In genomic region chr14:55026441-55026792, GRCh38 we compare ENCODE assay signal across 8 cellular contexts. TPM values are rescaled to one million over a fixed set of nuclear protein-coding genes. Genes with fewer than 3 reads are reported as not detected.
DNase-seq lines count a peak whose midpoint lies in the region; ATAC-seq, FAIRE-seq and TF ChIP-seq lines count a peak whose summit lies in the region.

No MANE protein-coding gene starts in this region.

- BruUV-seq in HepG2 (replicated peaks; lab: Mats Ljungman, UMichigan): TSS peak; percentile 74

- POLR2A ChIA-PET in HepG2 (lab: Yijun Ruan, JAX): interaction anchor here (0.7 to 4.1 kb wide), 5 partner anchors 12 to 52 kb away, joined by 3 to 47 read pairs (median 4); partner anchors contain the start of gene MAPK1IP1L

- peak overlapping the region; percentile 67 for H2AFZ ChIP-seq in HepG2 (ENCODE audit: low read length)

- H3K36me3 Mint-ChIP-seq in activated CD4-positive, alpha-beta T cell treated with anti-CD3 and anti-CD28 coated beads, Interleukin-2, amount 10 ng/mL, durations not matched to agents 24 days and 14 days (ENCODE audit: low read depth): peaks cover 21% of the 10 kb centered on the region
- peaks cover 41% of the 10 kb centered on the region for H3K36me3 Mint-ChIP-seq in activated naive CD8-positive, alpha-beta T cell treated with anti-CD3 and anti-CD28 coated beads for 36 hours

- no peaks in the 10 kb centered on the region for H3K9me3 ChIP-seq in HepG2 (ENCODE audit: low read length)
- no peaks in the 10 kb centered on the region for H3K9me3 ChIP-seq in thymus (ENCODE audit: control insufficient read depth)

- H3K79me2 ChIP-seq in HepG2 (ENCODE audit: insufficient read depth, low read length): peaks cover 59% of the 10 kb centered on the region

- intact Hi-C loops in activated CD4-positive, alpha-beta T cell treated with anti-CD3 and anti-CD28 coated beads, Interleukin-2, amount 10 ng/mL, durations not matched to agents 24 days and 14 days (cut with micrococcal nuclease): loop anchor here (10.0 kb wide), 1 partner anchor 542 kb away; the partner anchor contains the start of gene GMFB
- intact Hi-C loops in HepG2 (cut with micrococcal nuclease; ENCODE audit: unreplicated experiment): no loop called here

- no peak for ATAC-seq in HepG2
- no peak for ATAC-seq in HG02981 (IDR thresholded peaks at IDR 0.05; ENCODE audit: unreplicated experiment)

- no peaks in the 10 kb centered on the region for H4K20me1 ChIP-seq in HepG2 (ENCODE audit: insufficient read depth, low read length)

- H3K27ac Mint-ChIP-seq in activated CD4-positive, alpha-beta T cell treated with anti-CD3 and anti-CD28 coated beads, Interleukin-2, amount 10 ng/mL, durations not matched to agents 24 days and 14 days: peak overlapping the region; percentile 96
- peak overlapping the region; percentile 96 for H3K27ac Mint-ChIP-seq in activated naive CD8-positive, alpha-beta T cell treated with anti-CD3 and anti-CD28 coated beads for 36 hours

- H3K9me3 Mint-ChIP-seq in activated CD4-positive, alpha-beta T cell treated with anti-CD3 and anti-CD28 coated beads, Interleukin-2, amount 10 ng/mL, durations not matched to agents 24 days and 14 days: peaks cover 3% of the 10 kb centered on the region
- no peaks in the 10 kb centered on the region for H3K9me3 Mint-ChIP-seq in activated naive CD8-positive, alpha-beta T cell treated with anti-CD3 and anti-CD28 coated beads for 36 hours

- 3% methylated on average over 9 of the region's 9 CpGs for WGBS in HepG2 (ENCODE audit: low lambda C conversion rate)
- WGBS in thymus: 4% methylated on average over 9 of the region's 9 CpGs

- H3K4me1 ChIP-seq in HepG2 (ENCODE audit: insufficient read depth, low read length): peaks cover 51% of the 10 kb centered on the region
- peaks cover 7% of the 10 kb centered on the region for H3K4me1 ChIP-seq in thymus (ENCODE audit: control insufficient read depth, insufficient read depth, low read length)

- FAIRE-seq in HepG2 (lab: Jason Lieb, UNC): no peak

- H3K27me3 ChIP-seq in HepG2 (ENCODE audit: control insufficient read depth in 1 of 2, insufficient read depth in 2 of 2, low read length in 2 of 2) (no peaks in the 10 kb centered on the region; a peak in 1 of 5 replicates), thymus (ENCODE audit: control insufficient read depth, insufficient read depth) (no peaks in the 10 kb centered on the region)

- no peak for TF ChIP-seq RAD21 in HepG2 (CRISPR knock-in tag; IDR thresholded peaks at IDR 0.05)

- CTCF ChIA-PET in HepG2 (lab: Yijun Ruan, JAX; ENCODE audit: low intra/inter-chr PET ratio, low total read pairs): no interaction called here

- no peak for DNase-seq in activated CD4-positive, alpha-beta T cell treated with anti-CD3 and anti-CD28 coated beads, Interleukin-2, amount 10 ng/mL, durations not matched to agents 24 days and 14 days
- no peak for DNase-seq in activated CD4-positive, alpha-beta T cell treated with anti-CD3 and anti-CD28 coated beads, Interleukin-2, amount 50 U/mL, for 4 hours
- no peak for DNase-seq in activated naive CD8-positive, alpha-beta T cell treated with anti-CD3 and anti-CD28 coated beads for 36 hours
- DNase-seq in HepG2 (ENCODE audit: low spot score) (no peak), NCI-H2081 (lab: John Stamatoyannopoulos, UW) (no peak)
- no peak for DNase-seq in stimulated activated CD4-positive, alpha-beta T cell treated with anti-CD3 and anti-CD28 coated beads, Interleukin-2, amount 100 ng/mL, for 48 hours

- H3K4me2 ChIP-seq in HepG2 (ENCODE audit: low read depth, low read length): peak overlapping the region; percentile 89

- H3K4me3 Mint-ChIP-seq in activated CD4-positive, alpha-beta T cell treated with anti-CD3 and anti-CD28 coated beads, Interleukin-2, amount 10 ng/mL, durations not matched to agents 24 days and 14 days: peak overlapping the region; percentile 87
- H3K4me3 Mint-ChIP-seq in activated naive CD8-positive, alpha-beta T cell treated with anti-CD3 and anti-CD28 coated beads for 36 hours: peak overlapping the region; percentile 96

- H3K9ac ChIP-seq in HepG2 (ENCODE audit: insufficient read depth, low read depth, low read length): peak overlapping the region; percentile 85

- TF ChIP-seq EP300 in HepG2 (IDR thresholded peaks at IDR 0.05; ENCODE audit: low read depth in 2 of 2, low read length in 2 of 2) (no peak), HepG2 (CRISPR knock-in tag; IDR thresholded peaks at IDR 0.05; ENCODE audit: borderline replicate concordance) (no peak)

- H3K4me3 ChIP-seq in HepG2 (replicated peaks in 1 of 3; ENCODE audit: insufficient read depth in 1 of 3, low read depth in 2 of 3, low read length in 3 of 3) (peak overlapping the region; percentile 66 to 96 (median 86)), thymus (ENCODE audit: low read length) (peak overlapping the region; percentile 95)

- H3K4me1 Mint-ChIP-seq in activated CD4-positive, alpha-beta T cell treated with anti-CD3 and anti-CD28 coated beads, Interleukin-2, amount 10 ng/mL, durations not matched to agents 24 days and 14 days: peaks cover 45% of the 10 kb centered on the region
- H3K4me1 Mint-ChIP-seq in activated naive CD8-positive, alpha-beta T cell treated with anti-CD3 and anti-CD28 coated beads for 36 hours: peaks cover 51% of the 10 kb centered on the region

- no peak for TF ChIP-seq POLR2A in HepG2 (IDR thresholded peaks at IDR 0.05; ENCODE audit: insufficient read depth in 1 of 2, low read depth in 2 of 2, low read length in 2 of 2)

- in situ Hi-C loops in HepG2 (cut with HindIII; ENCODE audit: extremely low pct_ligation_motif_present, low pct_unique_long_range_greater_than_20kb): no loop called here

- TF ChIP-seq CTCF in HepG2 (CRISPR knock-in tag; IDR thresholded peaks at IDR 0.05): no peak

- H3K27ac ChIP-seq in HepG2 (ENCODE audit: extremely low read length, insufficient read depth, low read length) (peak overlapping the region; percentile 73), thymus (ENCODE audit: low read depth) (peak overlapping the region; percentile 58)

- no peaks in the 10 kb centered on the region for H3K27me3 Mint-ChIP-seq in activated CD4-positive, alpha-beta T cell treated with anti-CD3 and anti-CD28 coated beads, Interleukin-2, amount 10 ng/mL, durations not matched to agents 24 days and 14 days
- H3K27me3 Mint-ChIP-seq in activated naive CD8-positive, alpha-beta T cell treated with anti-CD3 and anti-CD28 coated beads for 36 hours: no peaks in the 10 kb centered on the region

- no peaks in the 10 kb centered on the region for H3K36me3 ChIP-seq in HepG2 (replicated peaks in 1 of 2; ENCODE audit: control insufficient read depth in 1 of 2, insufficient read depth in 2 of 2, low read length in 2 of 2)
- H3K36me3 ChIP-seq in thymus (ENCODE audit: control insufficient read depth, insufficient read depth): peaks cover 1% of the 10 kb centered on the region

RNA-seq across cellular contexts. Expression of gene WDHD1, which starts 0.5 kb away (rescaled TPM):
- 60.7 and 63.0 TPM in 2 replicates for total RNA-seq in activated CD4-positive, alpha-beta T cell treated with anti-CD3 and anti-CD28 coated beads, Interleukin-2, amount 10 ng/mL, durations not matched to agents 24 days and 14 days
- 10 to 100 TPM; 66.0 to 69.2 TPM for total RNA-seq in activated naive CD8-positive, alpha-beta T cell treated with anti-CD3 and anti-CD28 coated beads for 36 hours
- total RNA-seq in HepG2 (2016; rRNA removed; fragmentation: Illumina TruSeq; extraction: Trizol): 27.5 and 44.4 TPM in 2 replicates
- 13.2 and 14.2 TPM in 2 replicates for total RNA-seq in HepG2 (2016; cell fraction: cytosol; rRNA removed; fragmentation: Illumina TruSeq; extraction: Trizol; ENCODE audit: low read depth)
- total RNA-seq in HepG2 (2016; cell fraction: insoluble cytoplasmic fraction; rRNA removed; fragmentation: Illumina TruSeq; extraction: Trizol): 26.7 and 45.5 TPM in 2 replicates
- 11.1 and 13.8 TPM in 2 replicates for total RNA-seq in HepG2 (2016; cell fraction: membrane; rRNA removed; fragmentation: Illumina TruSeq; extraction: Trizol)
- 20.9 and 22.6 TPM in 2 replicates for total RNA-seq in HepG2 (2016; cell fraction: nucleus; rRNA removed; fragmentation: Illumina TruSeq; extraction: Trizol)
- polyA plus RNA-seq in HepG2 (2011; rRNA removed) (3.5 and 5.5 TPM in 2 replicates), thymus (3.7 TPM)
- polyA plus RNA-seq in HepG2 (2011; cell fraction: cytosol; rRNA removed): 1.9 and 2.3 TPM in 2 replicates
- polyA plus RNA-seq in HepG2 (2011; cell fraction: nucleus; rRNA removed): 1.5 and 2.1 TPM in 2 replicates
- 3.3 and 7.6 TPM in 2 replicates for polyA plus RNA-seq in HepG2 (2012)
- polyA plus RNA-seq in HepG2 (2016; cell fraction: cytosol; fragmentation: Illumina TruSeq; extraction: Trizol; ENCODE audit: low read depth): 0.62 and 1.4 TPM in 2 replicates
- polyA plus RNA-seq in HepG2 (2016; cell fraction: insoluble cytoplasmic fraction; fragmentation: Illumina TruSeq; extraction: Trizol; ENCODE audit: low read depth): 21.3 and 25.4 TPM in 2 replicates
- 1.4 and 2.0 TPM in 2 replicates for polyA plus RNA-seq in HepG2 (2016; cell fraction: membrane; fragmentation: Illumina TruSeq; extraction: Trizol; ENCODE audit: low read depth)
- 19.0 and 20.0 TPM in 2 replicates for polyA plus RNA-seq in HepG2 (2016; cell fraction: nucleus; fragmentation: Illumina TruSeq; extraction: Trizol; ENCODE audit: insufficient read depth, low read depth)
- 5.1 and 22.5 TPM in 2 replicates for polyA minus RNA-seq in HepG2 (2011; rRNA and poly(A)+ RNA removed; ENCODE audit: low replicate concordance)
- polyA minus RNA-seq in HepG2 (2011; cell fraction: cytosol; rRNA and poly(A)+ RNA removed): 5.7 and 7.9 TPM in 2 replicates
- 9.8 and 11.6 TPM in 2 replicates for polyA minus RNA-seq in HepG2 (2011; cell fraction: nucleus; rRNA and poly(A)+ RNA removed)

RNA-seq across cellular contexts. Expression of gene SOCS4, which starts 0.6 kb away (rescaled TPM):
- total RNA-seq in activated CD4-positive, alpha-beta T cell treated with anti-CD3 and anti-CD28 coated beads, Interleukin-2, amount 10 ng/mL, durations not matched to agents 24 days and 14 days: 36.4 and 39.6 TPM in 2 replicates
- 10 to 100 TPM; 24.9 to 28.6 TPM for total RNA-seq in activated naive CD8-positive, alpha-beta T cell treated with anti-CD3 and anti-CD28 coated beads for 36 hours
- 10.0 and 17.3 TPM in 2 replicates for total RNA-seq in HepG2 (2016; rRNA removed; fragmentation: Illumina TruSeq; extraction: Trizol)
- 1.1 and 1.6 TPM in 2 replicates for total RNA-seq in HepG2 (2016; cell fraction: cytosol; rRNA removed; fragmentation: Illumina TruSeq; extraction: Trizol; ENCODE audit: low read depth)
- total RNA-seq in HepG2 (2016; cell fraction: insoluble cytoplasmic fraction; rRNA removed; fragmentation: Illumina TruSeq; extraction: Trizol): 12.1 and 17.5 TPM in 2 replicates
- total RNA-seq in HepG2 (2016; cell fraction: membrane; rRNA removed; fragmentation: Illumina TruSeq; extraction: Trizol): 7.9 and 8.1 TPM in 2 replicates
- total RNA-seq in HepG2 (2016; cell fraction: nucleus; rRNA removed; fragmentation: Illumina TruSeq; extraction: Trizol): 13.5 and 16.2 TPM in 2 replicates
- polyA plus RNA-seq in HepG2 (2011; rRNA removed) (3.7 and 4.0 TPM in 2 replicates), thymus (12.9 TPM)
- 1.3 and 2.2 TPM in 2 replicates for polyA plus RNA-seq in HepG2 (2011; cell fraction: cytosol; rRNA removed)
- polyA plus RNA-seq in HepG2 (2011; cell fraction: nucleus; rRNA removed): 2.2 and 4.2 TPM in 2 replicates
- 3.5 and 6.4 TPM in 2 replicates for polyA plus RNA-seq in HepG2 (2012)
- polyA plus RNA-seq in HepG2 (2016; cell fraction: cytosol; fragmentation: Illumina TruSeq; extraction: Trizol; ENCODE audit: low read depth): 1.8 and 2.8 TPM in 2 replicates
- polyA plus RNA-seq in HepG2 (2016; cell fraction: insoluble cytoplasmic fraction; fragmentation: Illumina TruSeq; extraction: Trizol; ENCODE audit: low read depth): 9.9 and 10.3 TPM in 2 replicates
- polyA plus RNA-seq in HepG2 (2016; cell fraction: membrane; fragmentation: Illumina TruSeq; extraction: Trizol; ENCODE audit: low read depth): 2.9 and 3.5 TPM in 2 replicates
- 14.7 and 21.8 TPM in 2 replicates for polyA plus RNA-seq in HepG2 (2016; cell fraction: nucleus; fragmentation: Illumina TruSeq; extraction: Trizol; ENCODE audit: insufficient read depth, low read depth)
- 6.5 and 10.7 TPM in 2 replicates for polyA minus RNA-seq in HepG2 (2011; rRNA and poly(A)+ RNA removed; ENCODE audit: low replicate concordance)
- polyA minus RNA-seq in HepG2 (2011; cell fraction: cytosol; rRNA and poly(A)+ RNA removed): 2.8 and 6.1 TPM in 2 replicates
- 8.1 and 9.3 TPM in 2 replicates for polyA minus RNA-seq in HepG2 (2011; cell fraction: nucleus; rRNA and poly(A)+ RNA removed)

RNA-seq across cellular contexts. Expression of gene MAPK1IP1L, which starts 25.0 kb away (rescaled TPM):
- 142 and 144 TPM in 2 replicates for total RNA-seq in activated CD4-positive, alpha-beta T cell treated with anti-CD3 and anti-CD28 coated beads, Interleukin-2, amount 10 ng/mL, durations not matched to agents 24 days and 14 days
- 100 to 1,000 TPM; 118 to 122 TPM for total RNA-seq in activated naive CD8-positive, alpha-beta T cell treated with anti-CD3 and anti-CD28 coated beads for 36 hours
- total RNA-seq in HepG2 (2016; rRNA removed; fragmentation: Illumina TruSeq; extraction: Trizol): 27.8 and 34.7 TPM in 2 replicates
- total RNA-seq in HepG2 (2016; cell fraction: cytosol; rRNA removed; fragmentation: Illumina TruSeq; extraction: Trizol; ENCODE audit: low read depth): 2.8 and 4.2 TPM in 2 replicates
- 29.3 and 32.0 TPM in 2 replicates for total RNA-seq in HepG2 (2016; cell fraction: insoluble cytoplasmic fraction; rRNA removed; fragmentation: Illumina TruSeq; extraction: Trizol)
- total RNA-seq in HepG2 (2016; cell fraction: membrane; rRNA removed; fragmentation: Illumina TruSeq; extraction: Trizol): 12.6 and 12.7 TPM in 2 replicates
- total RNA-seq in HepG2 (2016; cell fraction: nucleus; rRNA removed; fragmentation: Illumina TruSeq; extraction: Trizol): 17.7 and 20.5 TPM in 2 replicates
- polyA plus RNA-seq in HepG2 (2011; rRNA removed) (68.4 and 75.0 TPM in 2 replicates), thymus (42.1 TPM)
- polyA plus RNA-seq in HepG2 (2011; cell fraction: cytosol; rRNA removed): 61.6 and 93.2 TPM in 2 replicates
- 45.3 and 52.4 TPM in 2 replicates for polyA plus RNA-seq in HepG2 (2011; cell fraction: nucleus; rRNA removed)
- 33.3 and 36.8 TPM in 2 replicates for polyA plus RNA-seq in HepG2 (2012)
- 5.4 and 5.8 TPM in 2 replicates for polyA plus RNA-seq in HepG2 (2016; cell fraction: cytosol; fragmentation: Illumina TruSeq; extraction: Trizol; ENCODE audit: low read depth)
- 79.6 and 99.5 TPM in 2 replicates for polyA plus RNA-seq in HepG2 (2016; cell fraction: insoluble cytoplasmic fraction; fragmentation: Illumina TruSeq; extraction: Trizol; ENCODE audit: low read depth)
- polyA plus RNA-seq in HepG2 (2016; cell fraction: membrane; fragmentation: Illumina TruSeq; extraction: Trizol; ENCODE audit: low read depth): 15.8 and 16.6 TPM in 2 replicates
- polyA plus RNA-seq in HepG2 (2016; cell fraction: nucleus; fragmentation: Illumina TruSeq; extraction: Trizol; ENCODE audit: insufficient read depth, low read depth): 51.2 and 62.0 TPM in 2 replicates
- polyA minus RNA-seq in HepG2 (2011; rRNA and poly(A)+ RNA removed; ENCODE audit: low replicate concordance): 301 and 575 TPM in 2 replicates
- 97.3 and 111 TPM in 2 replicates for polyA minus RNA-seq in HepG2 (2011; cell fraction: cytosol; rRNA and poly(A)+ RNA removed)
- polyA minus RNA-seq in HepG2 (2011; cell fraction: nucleus; rRNA and poly(A)+ RNA removed): 22.1 and 23.1 TPM in 2 replicates
